ENCODE assay signal across 9 cellular contexts in the genomic region with DNA sequence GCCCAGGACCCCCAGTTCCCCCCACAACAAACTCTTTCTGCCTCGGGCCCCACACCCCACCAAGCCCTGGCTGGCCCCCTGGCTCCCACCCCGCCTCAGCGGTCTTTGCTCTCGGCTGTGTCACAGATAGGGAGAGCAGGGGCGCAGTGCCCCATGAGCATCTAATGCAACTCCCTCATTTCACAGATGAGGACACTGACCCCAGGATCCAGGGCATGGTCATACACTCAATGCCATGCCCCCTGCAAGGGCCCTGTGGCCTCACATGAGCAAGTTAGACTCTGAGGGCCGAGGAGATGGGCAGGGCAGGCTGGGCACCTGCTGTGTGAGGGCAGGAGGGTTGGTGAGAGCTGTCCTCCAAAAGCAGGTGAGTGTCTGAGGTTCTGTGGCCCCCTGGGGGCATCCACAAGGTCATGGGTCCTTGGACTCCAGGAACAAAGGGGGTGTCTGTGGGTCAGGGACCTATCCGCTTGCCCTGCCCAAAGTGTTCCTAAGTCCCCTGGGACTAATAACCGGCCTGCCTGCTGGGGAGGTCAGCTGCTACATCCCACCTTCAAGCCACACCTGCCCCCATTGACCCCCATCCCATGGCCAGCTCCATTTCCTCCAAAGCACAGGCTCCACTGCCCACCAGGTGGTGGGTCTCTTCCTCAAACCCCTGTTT. TPM values are rescaled to one million over a fixed set of nuclear protein-coding genes. Genes with fewer than 3 reads are reported as not detected.
DNase-seq lines count a peak whose midpoint lies in the region; TF ChIP-seq lines count a peak whose summit lies in the region.
"Had no signal": no experiment of that assay in that cellular context is flagged by ENCODE, and none has a peak within 500 bp of the region (broad histone marks: within the 10 kb centered on the region; RNA-seq: fewer than 3 reads in every experiment).

No MANE protein-coding gene starts in this region.

- H3K27me3 Mint-ChIP-seq in activated CD4-positive, alpha-beta T cell treated with anti-CD3 and anti-CD28 coated beads, Interleukin-2, amount 10 ng/mL, durations not matched to agents 7 days and 5 days = no peaks in the 10 kb centered on the region

- TF ChIP-seq POLR2A in breast epithelium (IDR thresholded peaks at IDR 0.05) = no peak

- peak overlapping the region; percentile 98 for H3K4me2 ChIP-seq in smooth muscle cell

- no peak for DNase-seq in activated CD4-positive, alpha-beta T cell treated with anti-CD3 and anti-CD28 coated beads, Interleukin-2, amount 10 ng/mL, durations not matched to agents 7 days and 5 days
- DNase-seq in activated CD4-positive, alpha-beta T cell treated with anti-CD3 and anti-CD28 coated beads, Interleukin-2, amount 50 U/mL, for 48 hours = no peak
- DNase-seq in breast epithelium (ENCODE audit: low spot score in 2 of 2) (no peak), smooth muscle cell (lab: John Stamatoyannopoulos, UW; ENCODE audit: unreplicated experiment) (no peak), KG1 (lab: John Stamatoyannopoulos, UW) (no peak), dermis blood vessel endothelial cell (no peak)
- DNase-seq in effector memory CD4-positive, alpha-beta T cell = no peak
- DNase-seq: upper lobe of right lung had no signal

- peaks cover 21% of the 10 kb centered on the region for H3F3A ChIP-seq in smooth muscle cell (ENCODE audit: low read depth)

- no peaks in the 10 kb centered on the region for H3K9me3 Mint-ChIP-seq in activated CD4-positive, alpha-beta T cell treated with anti-CD3 and anti-CD28 coated beads, Interleukin-2, amount 10 ng/mL, durations not matched to agents 7 days and 5 days

- intact Hi-C loops in breast epithelium (cut with DNase I; ENCODE audit: low total_unique reads) = no loop called here

- H3K27ac ChIP-seq in breast epithelium (peak overlapping the region; percentile 98 to 99), smooth muscle cell (ENCODE audit: low read depth) (no peak overlapping the region)
- no peak overlapping the region for H3K27ac ChIP-seq in effector memory CD4-positive, alpha-beta T cell (ENCODE audit: insufficient read depth, low read length, poor library complexity, severe bottlenecking)
- H3K27ac ChIP-seq: upper lobe of right lung had no signal

- H3K27me3 ChIP-seq in breast epithelium (no peaks in the 10 kb centered on the region), smooth muscle cell (ENCODE audit: low read depth) (no peaks in the 10 kb centered on the region)
- H3K27me3 ChIP-seq in effector memory CD4-positive, alpha-beta T cell (replicated peaks; ENCODE audit: control insufficient read depth, insufficient read depth, low read length, poor library complexity, severe bottlenecking) = no peaks in the 10 kb centered on the region
- H3K27me3 ChIP-seq: upper lobe of right lung had no signal

- H3K4me1 ChIP-seq in breast epithelium (no peaks in the 10 kb centered on the region), smooth muscle cell (ENCODE audit: low read depth) (peaks cover 8% of the 10 kb centered on the region)
- peaks cover 17% of the 10 kb centered on the region for H3K4me1 ChIP-seq in effector memory CD4-positive, alpha-beta T cell (ENCODE audit: control insufficient read depth, insufficient read depth, low read length, poor library complexity, severe bottlenecking)

- H4K20me1 ChIP-seq in smooth muscle cell (ENCODE audit: low read depth) = peaks cover 43% of the 10 kb centered on the region

- CTCF ChIA-PET in activated CD4-positive, alpha-beta T cell treated with anti-CD3 and anti-CD28 coated beads, Interleukin-2, amount 10 ng/mL, durations not matched to agents 7 days and 5 days (lab: Charles Lee) = interaction anchor here (1.0 kb wide), 1 partner anchor 14 kb away, joined by 4 read pairs; no protein-coding TSS in a partner anchor

- POLR2A ChIA-PET in activated CD4-positive, alpha-beta T cell treated with anti-CD3 and anti-CD28 coated beads, Interleukin-2, amount 10 ng/mL, durations not matched to agents 7 days and 5 days (lab: Charles Lee) = no interaction called here

- H3K9me3 ChIP-seq in breast epithelium (no peaks in the 10 kb centered on the region), smooth muscle cell (replicated peaks; ENCODE audit: low read depth) (no peaks in the 10 kb centered on the region)
- no peaks in the 10 kb centered on the region for H3K9me3 ChIP-seq in effector memory CD4-positive, alpha-beta T cell (ENCODE audit: control insufficient read depth, low read length)
- H3K9me3 ChIP-seq: upper lobe of right lung had no signal

- no peak overlapping the region for H3K9ac ChIP-seq in smooth muscle cell (ENCODE audit: low read depth)

- no peak for TF ChIP-seq CTCF in breast epithelium (IDR thresholded peaks at IDR 0.05)
- no peak for TF ChIP-seq CTCF in smooth muscle cell (IDR thresholded peaks at IDR 0.05; ENCODE audit: borderline replicate concordance, insufficient read depth, poor library complexity, severe bottlenecking)

- peaks cover 34% of the 10 kb centered on the region for H3K4me1 Mint-ChIP-seq in activated CD4-positive, alpha-beta T cell treated with anti-CD3 and anti-CD28 coated beads, Interleukin-2, amount 10 ng/mL, durations not matched to agents 7 days and 5 days

- no peak overlapping the region for H2AFZ ChIP-seq in smooth muscle cell (ENCODE audit: low read depth)

- peak overlapping the region; percentile 22 for H3K4me3 Mint-ChIP-seq in activated CD4-positive, alpha-beta T cell treated with anti-CD3 and anti-CD28 coated beads, Interleukin-2, amount 10 ng/mL, durations not matched to agents 7 days and 5 days

- peak overlapping the region; percentile 4 for H3K27ac Mint-ChIP-seq in activated CD4-positive, alpha-beta T cell treated with anti-CD3 and anti-CD28 coated beads, Interleukin-2, amount 10 ng/mL, durations not matched to agents 7 days and 5 days

- peaks cover 18% of the 10 kb centered on the region for H3K79me2 ChIP-seq in smooth muscle cell (ENCODE audit: low read depth)

- H3K4me3 ChIP-seq in breast epithelium (peak overlapping the region in 1 of 3 donors; percentile 88), smooth muscle cell (no peak overlapping the region)
- no peak overlapping the region for H3K4me3 ChIP-seq in effector memory CD4-positive, alpha-beta T cell (ENCODE audit: insufficient read depth, low read depth, low read length, poor library complexity, severe bottlenecking)

- WGBS in smooth muscle cell (ENCODE audit: low lambda C conversion rate) = 92% methylated on average over 8 of the region's 8 CpGs

- peaks cover 23% of the 10 kb centered on the region for H3K36me3 Mint-ChIP-seq in activated CD4-positive, alpha-beta T cell treated with anti-CD3 and anti-CD28 coated beads, Interleukin-2, amount 10 ng/mL, durations not matched to agents 7 days and 5 days (ENCODE audit: low read depth)

- no peaks in the 10 kb centered on the region for H3K36me3 ChIP-seq in breast epithelium
- H3K36me3 ChIP-seq in smooth muscle cell (ENCODE audit: low read depth) = no peaks in the 10 kb centered on the region
- H3K36me3 ChIP-seq in effector memory CD4-positive, alpha-beta T cell (ENCODE audit: control insufficient read depth, insufficient read depth, low read length) = peaks cover 17% of the 10 kb centered on the region

TF ChIP-seq in PFSK-1, 5 proteins besides CTCF, POLR2A, EP300 and RAD21:
- TF ChIP-seq POLR2AphosphoS5 (IDR thresholded peaks at IDR 0.05; ENCODE audit: low read depth, low read length) (peak; percentile 52), REST (IDR thresholded peaks at IDR 0.05; ENCODE audit: insufficient read depth in 1 of 2, low read depth in 2 of 2, low read length in 2 of 2) (no peak)

RNA-seq across cellular contexts. Expression of gene MIF, which starts 2.5 kb away (rescaled TPM):
- 100 to 1,000 TPM; 716 to 730 TPM for total RNA-seq in activated CD4-positive, alpha-beta T cell treated with anti-CD3 and anti-CD28 coated beads, Interleukin-2, amount 10 ng/mL, durations not matched to agents 7 days and 5 days
- 1,655 TPM for polyA plus RNA-seq in PFSK-1 (2012; ENCODE audit: insufficient read length, low read depth)
- total RNA-seq in breast epithelium (100 to 1,000 TPM; 191 to 466 (median 261) TPM), smooth muscle cell (412 and 445 TPM in 2 replicates), dermis blood vessel endothelial cell (153 and 274 TPM in 2 replicates)
- polyA plus RNA-seq in smooth muscle cell = 2,922 and 3,116 TPM in 2 replicates

RNA-seq across cellular contexts. Expression of gene SLC2A11, which starts 39.0 kb away (rescaled TPM):
- total RNA-seq in activated CD4-positive, alpha-beta T cell treated with anti-CD3 and anti-CD28 coated beads, Interleukin-2, amount 10 ng/mL, durations not matched to agents 7 days and 5 days = 1 to 10 TPM; 7.8 to 8.8 TPM
- 16.5 TPM for polyA plus RNA-seq in PFSK-1 (2012; ENCODE audit: insufficient read length, low read depth)
- total RNA-seq in breast epithelium (10 to 100 TPM; 10.2 to 17.0 (median 13.1) TPM), smooth muscle cell (1.5 and 9.5 TPM in 2 replicates), dermis blood vessel endothelial cell (4.7 and 6.0 TPM in 2 replicates)
- polyA plus RNA-seq in smooth muscle cell = 3.5 and 6.3 TPM in 2 replicates

RNA-seq across cellular contexts. Expression of gene DERL3, which starts 57.8 kb away (rescaled TPM):
- 1 to 10 TPM; 9.0 to 9.9 TPM for total RNA-seq in activated CD4-positive, alpha-beta T cell treated with anti-CD3 and anti-CD28 coated beads, Interleukin-2, amount 10 ng/mL, durations not matched to agents 7 days and 5 days
- 0.78 TPM for polyA plus RNA-seq in PFSK-1 (2012; ENCODE audit: insufficient read length, low read depth)
- total RNA-seq in breast epithelium (1 to 10 TPM in 2 of 3 donors, under 1 TPM in 1; 0.48 to 6.6 (median 2.8) TPM), smooth muscle cell (0.40 and 0.63 TPM in 2 replicates), dermis blood vessel endothelial cell (0.68 and 1.3 TPM in 2 replicates)
- polyA plus RNA-seq in smooth muscle cell = 2.0 and 4.2 TPM in 2 replicates

Comparison
In these comparisons a context has a peak if more than half of its experiments do, and no peak if none do; other contexts are left out.
1. H3K27ac ChIP-seq: peak in breast epithelium (2 of 2); none in smooth muscle cell (single experiment) and effector memory CD4-positive, alpha-beta T cell (single experiment).